8 cellular contexts compared by ENCODE assay signal in the genomic region with DNA sequence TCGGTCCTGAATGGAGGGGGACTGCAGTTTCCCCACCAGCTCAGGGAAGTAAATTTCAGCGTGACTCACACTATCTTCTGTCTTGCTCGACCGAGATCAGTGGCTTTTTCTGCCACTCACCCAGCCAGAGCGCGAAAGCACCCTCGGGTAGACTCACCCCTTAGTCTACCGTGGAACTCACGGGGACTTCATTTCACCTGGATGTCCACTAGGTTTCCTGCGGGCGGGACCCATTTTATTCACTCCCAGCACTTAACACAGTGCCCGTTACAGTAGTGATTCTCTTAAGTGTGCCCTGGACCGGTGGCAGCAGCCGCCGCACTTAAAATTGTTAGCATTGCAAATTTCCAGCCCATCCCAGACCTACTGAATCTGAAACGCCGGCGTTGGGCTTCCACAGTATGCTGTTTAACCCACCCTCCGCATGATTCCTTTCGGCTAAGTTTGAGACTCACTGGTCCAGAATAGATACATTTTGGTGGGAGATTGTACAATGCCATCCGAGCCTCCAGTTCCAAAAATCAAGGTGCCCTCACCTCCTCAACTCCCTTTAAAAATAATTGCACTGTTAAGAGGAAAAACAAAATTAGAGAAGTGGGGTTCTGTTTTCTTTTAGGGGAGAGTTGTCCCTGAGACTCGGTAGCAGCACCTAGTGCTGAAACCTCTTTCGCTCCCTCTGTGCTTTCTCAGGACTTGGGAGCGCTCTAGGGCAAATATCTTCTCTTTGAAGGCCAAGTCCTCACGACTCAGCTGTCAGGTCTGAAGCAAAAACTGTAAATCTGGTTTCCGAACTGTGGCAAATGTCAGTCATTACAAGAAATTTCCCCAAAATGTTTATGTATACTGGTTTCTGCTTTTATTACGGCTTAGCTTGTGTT. TPM values are rescaled to one million over a fixed set of nuclear protein-coding genes. Genes with fewer than 3 reads are reported as not detected.
DNase-seq lines count a peak whose midpoint lies in the region; ATAC-seq and TF ChIP-seq lines count a peak whose summit lies in the region.

No MANE protein-coding gene starts in this region.

- H3K4me3 Mint-ChIP-seq in stimulated activated effector memory CD8-positive, alpha-beta T cell treated with anti-CD3 and anti-CD28 coated beads, Interleukin-12 subunit alpha, Interleukin-12 subunit beta, amount 100 ng/mL, for 72 hours = peak overlapping the region; percentile 60

- ATAC-seq in GM19351 (IDR thresholded peaks at IDR 0.05; ENCODE audit: unreplicated experiment) = peak; percentile 60
- peak; percentile 53 for ATAC-seq in HG03342 (IDR thresholded peaks at IDR 0.05; ENCODE audit: unreplicated experiment)
- ATAC-seq in stimulated activated effector memory CD8-positive, alpha-beta T cell treated with anti-CD3 and anti-CD28 coated beads, Interleukin-12 subunit alpha, Interleukin-12 subunit beta, amount 100 ng/mL, for 72 hours = peak; percentile 79

- no peaks in the 10 kb centered on the region for H3K36me3 Mint-ChIP-seq in stimulated activated effector memory CD8-positive, alpha-beta T cell treated with anti-CD3 and anti-CD28 coated beads, Interleukin-12 subunit alpha, Interleukin-12 subunit beta, amount 100 ng/mL, for 72 hours

- POLR2A ChIA-PET in OCI-LY7 (lab: Charles Lee) = no interaction called here

- H3K9me3 ChIP-seq in OCI-LY7 (ENCODE audit: low read length) (no peaks in the 10 kb centered on the region), breast epithelium (no peaks in the 10 kb centered on the region)

- peak overlapping the region; percentile 9; the same call in 1 of the 2 replicates for H2AFZ ChIP-seq in OCI-LY7 (ENCODE audit: low read length)

- H3K9me2 ChIP-seq in OCI-LY7 (ENCODE audit: insufficient read depth, low read length) = no peaks in the 10 kb centered on the region

- no peaks in the 10 kb centered on the region for H3K79me2 ChIP-seq in OCI-LY7 (ENCODE audit: insufficient read depth, low read depth, low read length)

- H3K36me3 ChIP-seq in OCI-LY7 (ENCODE audit: insufficient read depth, low read length) (no peaks in the 10 kb centered on the region), breast epithelium (no peaks in the 10 kb centered on the region)

- H3K4me1 ChIP-seq in OCI-LY7 (ENCODE audit: insufficient read depth, low read length, poor library complexity, severe bottlenecking) (no peaks in the 10 kb centered on the region), breast epithelium (no peaks in the 10 kb centered on the region)

- intact Hi-C loops in OCI-LY7 (cut with micrococcal nuclease; ENCODE audit: unreplicated experiment) = no loop called here
- intact Hi-C loops in breast epithelium (cut with DNase I; ENCODE audit: low total_unique reads) = no loop called here

- H4K20me1 ChIP-seq in OCI-LY7 (ENCODE audit: insufficient read depth, low read length) = no peaks in the 10 kb centered on the region; the same call in 1 of the 2 replicates

- no TSS peak for BruUV-seq in OCI-LY7 (replicated peaks; lab: Mats Ljungman, UMichigan)

- H3K4me1 Mint-ChIP-seq in stimulated activated effector memory CD8-positive, alpha-beta T cell treated with anti-CD3 and anti-CD28 coated beads, Interleukin-12 subunit alpha, Interleukin-12 subunit beta, amount 100 ng/mL, for 72 hours = no peaks in the 10 kb centered on the region

- H3K4me3 ChIP-seq in OCI-LY7 (ENCODE audit: low read depth, low read length, poor library complexity, severe bottlenecking) (no peak overlapping the region), breast epithelium (peak overlapping the region; percentile 55 to 87 (median 77))

- H3K27ac ChIP-seq in OCI-LY7 (ENCODE audit: low read depth, low read length, poor library complexity, severe bottlenecking) (no peak overlapping the region), breast epithelium (peak overlapping the region; percentile 94 to 97), layer of hippocampus (ENCODE audit: low read depth, low read length) (peak overlapping the region; percentile 93)

- H3K27ac Mint-ChIP-seq in stimulated activated effector memory CD8-positive, alpha-beta T cell treated with anti-CD3 and anti-CD28 coated beads, Interleukin-12 subunit alpha, Interleukin-12 subunit beta, amount 100 ng/mL, for 72 hours = no peak overlapping the region

- TF ChIP-seq POLR2A in breast epithelium (IDR thresholded peaks at IDR 0.05) = no peak

- H3K4me2 ChIP-seq in OCI-LY7 (ENCODE audit: low read length) = no peak overlapping the region

- no peaks in the 10 kb centered on the region for H3K9me3 Mint-ChIP-seq in stimulated activated effector memory CD8-positive, alpha-beta T cell treated with anti-CD3 and anti-CD28 coated beads, Interleukin-12 subunit alpha, Interleukin-12 subunit beta, amount 100 ng/mL, for 72 hours

- DNase-seq in DMS153 treated with DMSO at 0.1 percent for 48 hours (lab: John Stamatoyannopoulos, UW; ENCODE audit: unreplicated experiment) (peak; percentile 55), OCI-LY7 (ENCODE audit: low spot score) (no peak), breast epithelium (ENCODE audit: low spot score in 2 of 2) (peak in 1 of 2 donors; percentile 22), NCI-H2196 treated with DMSO at 0.1 percent for 48 hours (lab: John Stamatoyannopoulos, UW; ENCODE audit: unreplicated experiment) (no peak)
- no peak for DNase-seq in stimulated activated effector memory CD8-positive, alpha-beta T cell treated with anti-CD3 and anti-CD28 coated beads, Interleukin-12 subunit alpha, Interleukin-12 subunit beta, amount 100 ng/mL, for 72 hours (ENCODE audit: low spot score in 2 of 2)

- H3K27me3 ChIP-seq in breast epithelium (no peaks in the 10 kb centered on the region), layer of hippocampus (ENCODE audit: control insufficient read depth, insufficient read depth, low read length) (no peaks in the 10 kb centered on the region)

- TF ChIP-seq CTCF in OCI-LY7 (conservative IDR thresholded peaks at IDR 0.05; ENCODE audit: low read length) = no peak
- no peak for TF ChIP-seq CTCF in breast epithelium (IDR thresholded peaks at IDR 0.05)

- CTCF ChIA-PET in OCI-LY7 (lab: Charles Lee; ENCODE audit: unreplicated experiment) = no interaction called here

RNA-seq across cellular contexts. Expression of gene SMPDL3A, which starts 1.0 kb away (rescaled TPM):
- total RNA-seq in OCI-LY7 (2014; rRNA removed; shearing (Covaris generic)) = not detected in 2 replicates
- total RNA-seq in OCI-LY7 (2022) (not detected in 2 replicates), breast epithelium (10 to 100 TPM in 2 of 3 donors, 1 to 10 TPM in 1; 9.1 to 26.5 (median 17.0) TPM)

RNA-seq across cellular contexts. Expression of gene FABP7, which starts 10.6 kb away (rescaled TPM):
- not detected in 2 replicates for total RNA-seq in OCI-LY7 (2014; rRNA removed; shearing (Covaris generic))
- not detected in 2 replicates for total RNA-seq in OCI-LY7 (2022)
- total RNA-seq in breast epithelium = 1 to 10 TPM in 2 of 3 donors, not detected in 1; 2.6 to 3.6 TPM

Comparison
In these comparisons a context has a peak if more than half of its experiments do, and no peak if none do; other contexts are left out.
1. RNA of gene SMPDL3A, which starts 1.0 kb away (total RNA-seq): 9.1 to 26.5 TPM in breast epithelium; not detected in OCI-LY7; every median in the first group is over 10 times any median in the second.
2. Peak in every context shown above with its lines, with median percentiles within 50 percentile points of each other: ATAC-seq.